15 cellular contexts compared by ENCODE assay signal in the genomic region with DNA sequence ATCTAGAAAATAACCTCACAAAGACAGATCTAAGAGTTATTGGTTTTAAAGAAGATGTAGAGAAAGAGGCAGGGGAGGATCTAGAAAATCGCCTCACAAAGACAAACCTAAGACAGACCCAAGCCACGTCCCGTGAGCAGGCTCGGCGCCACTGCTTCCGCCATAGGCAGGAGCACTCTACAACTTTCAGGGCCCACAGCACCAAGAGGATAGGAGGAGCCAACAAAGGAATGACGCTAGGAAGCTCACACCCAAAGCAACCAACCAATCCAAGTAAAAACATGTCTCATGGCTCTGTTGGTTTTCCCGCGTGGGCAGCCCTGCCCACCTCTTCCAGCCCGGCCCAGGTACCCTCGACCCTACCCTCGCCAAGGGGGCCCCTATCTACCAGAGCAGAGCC.
"Had no signal": no experiment of that assay in that cellular context is flagged by ENCODE, and none has a peak within 500 bp of the region (broad histone marks: within the 10 kb centered on the region; RNA-seq: fewer than 3 reads in every experiment).

No MANE protein-coding gene starts in this region.

- H3K36me3 ChIP-seq: right atrium auricular region, vagina had no signal

- DNase-seq: effector memory CD8-positive, alpha-beta T cell; foreskin keratinocyte; head of caudate nucleus; kidney glomerular epithelial cell; mucosa of descending colon; naive thymus-derived CD8-positive, alpha-beta T cell; small intestine; stimulated activated CD4-positive, alpha-beta T cell treated with anti-CD3 and anti-CD28 coated beads, Interleukin-12 subunit alpha, Interleukin-12 subunit beta, amount 100 ng/mL, for 4 hours; stimulated activated naive CD4-positive, alpha-beta T cell treated with Interleukin-2 at 50 U/mL for 16 hours had no signal

- H3K4me1 Mint-ChIP-seq: neural crest cell had no signal

- H3K27ac ChIP-seq: foreskin keratinocyte, hepatocyte, right atrium auricular region, vagina had no signal

- H3K36me3 Mint-ChIP-seq: type B pancreatic cell had no signal

- H3K27ac Mint-ChIP-seq: dendritic cell treated with granulocyte-macrophage colony-stimulating factor and Interleukin-4, amounts not matched to agents 40 ng/mL and 50 ng/mL, for 4 days; effector memory CD8-positive, alpha-beta T cell; naive thymus-derived CD8-positive, alpha-beta T cell; type B pancreatic cell had no signal

- H3K4me3 Mint-ChIP-seq: dendritic cell treated with granulocyte-macrophage colony-stimulating factor and Interleukin-4, amounts not matched to agents 40 ng/mL and 50 ng/mL, for 4 days; effector memory CD8-positive, alpha-beta T cell; neural crest cell; type B pancreatic cell had no signal

- H3K27me3 Mint-ChIP-seq: dendritic cell treated with granulocyte-macrophage colony-stimulating factor and Interleukin-4, amounts not matched to agents 40 ng/mL and 50 ng/mL, for 4 days; effector memory CD8-positive, alpha-beta T cell; naive thymus-derived CD8-positive, alpha-beta T cell; type B pancreatic cell had no signal

- H3K4me3 ChIP-seq: hepatocyte, mucosa of descending colon, right atrium auricular region, vagina had no signal

- H3K4me1 ChIP-seq: foreskin keratinocyte, right atrium auricular region, vagina had no signal

- H3K27me3 ChIP-seq: foreskin keratinocyte, hepatocyte, right atrium auricular region, vagina had no signal

- ATAC-seq: effector memory CD8-positive, alpha-beta T cell; foreskin keratinocyte; mucosa of descending colon; naive thymus-derived CD8-positive, alpha-beta T cell had no signal
